In genomic region chr3:111848778-111849177, GRCh38 we compare ENCODE assay signal across 17 cellular contexts.
"Had no signal": no experiment of that assay in that cellular context is flagged by ENCODE, and none has a peak within 500 bp of the region (broad histone marks: within the 10 kb centered on the region; RNA-seq: fewer than 3 reads in every experiment).

No MANE protein-coding gene starts in this region.

- ATAC-seq: left lobe of liver; mucosa of descending colon; naive thymus-derived CD8-positive, alpha-beta T cell had no signal

- H3K27ac Mint-ChIP-seq: naive thymus-derived CD8-positive, alpha-beta T cell; type B pancreatic cell had no signal

- FAIRE-seq: endometrium had no signal

- H3K36me3 ChIP-seq: ovary, right atrium auricular region, uterus had no signal

- H3K36me3 Mint-ChIP-seq: type B pancreatic cell had no signal

- H3K27me3 ChIP-seq: ovary, right atrium auricular region, uterus had no signal

- DNase-seq: effector memory CD4-positive, alpha-beta T cell; foreskin melanocyte; head of caudate nucleus; hippocampal formation; kidney glomerular epithelial cell; mucosa of descending colon; naive thymus-derived CD8-positive, alpha-beta T cell; ovary; stimulated activated CD4-positive, alpha-beta T cell treated with anti-CD3 and anti-CD28 coated beads, Interleukin-2, amount 100 ng/mL, for 48 hours; stimulated activated naive CD4-positive, alpha-beta T cell treated with Interleukin-2 at 50 U/mL for 16 hours; uterus had no signal

- H3K9me3 ChIP-seq: mucosa of descending colon, ovary, right atrium auricular region, uterus had no signal

- H3K27ac ChIP-seq: ovary, right atrium auricular region, uterus had no signal

- H3K27me3 Mint-ChIP-seq: type B pancreatic cell had no signal

- H3K4me3 ChIP-seq: mucosa of descending colon, ovary, right atrium auricular region, smooth muscle cell, uterus had no signal

- H3K4me3 Mint-ChIP-seq: naive thymus-derived CD8-positive, alpha-beta T cell; neural crest cell; type B pancreatic cell had no signal

- H3K9me3 Mint-ChIP-seq: naive thymus-derived CD8-positive, alpha-beta T cell; type B pancreatic cell had no signal

- H3K4me2 ChIP-seq: smooth muscle cell had no signal

- H3K4me1 ChIP-seq: right atrium auricular region, uterus had no signal
